ENCODE assay signal across 8 cellular contexts in the genomic region with DNA sequence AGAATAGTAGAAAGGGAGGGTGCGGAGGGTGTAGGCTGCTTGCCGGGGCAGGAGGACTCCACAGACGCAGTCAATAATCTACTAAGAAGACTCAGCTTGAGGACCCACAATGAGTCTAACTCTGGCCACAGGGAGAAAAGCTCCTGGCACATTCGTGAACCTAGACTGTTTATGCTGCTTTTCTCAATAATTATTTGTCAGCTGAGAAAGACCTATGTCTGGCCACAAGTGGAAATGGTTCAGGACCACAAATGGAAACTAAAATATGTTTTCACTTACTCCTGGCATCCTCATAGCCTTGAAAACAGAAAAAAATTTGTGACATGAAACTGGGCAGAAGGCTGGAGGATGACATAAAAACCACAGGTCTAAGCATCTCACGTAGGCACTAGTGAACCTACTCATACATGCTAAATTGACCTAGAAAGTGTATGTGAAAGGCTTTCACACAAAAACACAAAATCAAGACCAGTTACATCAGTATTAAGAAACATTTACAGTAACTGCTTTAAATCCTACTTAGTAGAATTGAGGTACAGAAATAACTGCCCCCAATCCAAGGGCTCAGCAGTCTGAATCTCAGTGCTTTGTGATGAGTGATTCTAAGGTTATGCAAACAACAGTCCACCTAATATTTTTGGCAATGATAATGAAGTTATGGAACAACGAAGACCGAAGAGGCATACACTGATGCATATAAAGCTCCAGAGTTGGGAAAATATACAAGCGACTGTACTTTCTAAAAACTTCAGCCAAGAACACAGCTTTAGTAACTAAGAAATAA.
DNase-seq lines count a peak whose midpoint lies in the region; ATAC-seq and TF ChIP-seq lines count a peak whose summit lies in the region.
"Had no signal": no experiment of that assay in that cellular context is flagged by ENCODE, and none has a peak within 500 bp of the region (broad histone marks: within the 10 kb centered on the region; RNA-seq: fewer than 3 reads in every experiment).

No MANE protein-coding gene starts in this region.

- no peaks in the 10 kb centered on the region for H3K36me3 ChIP-seq in neutrophil
- H3K36me3 ChIP-seq: SJSA1 had no signal

- no peaks in the 10 kb centered on the region for H3K9me3 ChIP-seq in neutrophil
- H3K9me3 ChIP-seq: SJSA1 had no signal

- no peaks in the 10 kb centered on the region for H3K27me3 ChIP-seq in neutrophil
- H3K27me3 ChIP-seq: SJSA1 had no signal

- peaks cover 36 to 38% of the 10 kb centered on the region in 2 experiments for H3K4me1 ChIP-seq in neutrophil (ENCODE audit: control insufficient read depth in 1 of 2, insufficient read depth in 1 of 2, low read depth in 1 of 2, low read length in 1 of 2)
- H3K4me1 ChIP-seq: SJSA1 had no signal

- H3K4me3 ChIP-seq in neutrophil (ENCODE audit: low read depth in 1 of 2, low read length in 1 of 2) = no peak overlapping the region
- H3K4me3 ChIP-seq: SJSA1 had no signal

- peak; percentile 41 to 51 for DNase-seq in activated T-cell treated with anti-CD3 and anti-CD28 coated beads, Interleukin-2, amount 50 U/mL, for 48 hours
- DNase-seq in NCI-H2029 (lab: John Stamatoyannopoulos, UW) (no peak), SW480 (ENCODE audit: low spot score) (no peak), NCI-H69 (lab: John Stamatoyannopoulos, UW) (no peak)

- H3K27ac ChIP-seq in neutrophil = peak overlapping the region; percentile 70
- H3K27ac ChIP-seq: SJSA1 had no signal

- TF ChIP-seq CTCF in neutrophil (IDR thresholded peaks at IDR 0.05) = no peak

- ATAC-seq in GM18907 (IDR thresholded peaks at IDR 0.05; ENCODE audit: unreplicated experiment) (peak; percentile 79), HG02870 (IDR thresholded peaks at IDR 0.05; ENCODE audit: unreplicated experiment) (peak; percentile 41)

Comparison
In these comparisons a context has a peak if more than half of its experiments do, and no peak if none do; other contexts are left out.
1. DNase-seq: peak in activated T-cell treated with anti-CD3 and anti-CD28 coated beads, Interleukin-2, amount 50 U/mL, for 48 hours (2 of 2); none in NCI-H2029 (single experiment), SW480 (single experiment) and NCI-H69 (single experiment).